19 cellular contexts compared by ENCODE assay signal in genomic region chr5:75885321-75885720, GRCh38.
"Had no signal": no experiment of that assay in that cellular context is flagged by ENCODE, and none has a peak within 500 bp of the region (broad histone marks: within the 10 kb centered on the region; RNA-seq: fewer than 3 reads in every experiment).

No MANE protein-coding gene starts in this region.

- H3K4me1 ChIP-seq: heart right ventricle, suprapubic skin, thyroid gland, upper lobe of left lung, uterus had no signal

- H3K4me1 Mint-ChIP-seq: naive thymus-derived CD8-positive, alpha-beta T cell; stimulated activated effector memory CD8-positive, alpha-beta T cell treated with anti-CD3 and anti-CD28 coated beads, Interleukin-12 subunit alpha, Interleukin-12 subunit beta, amount 100 ng/mL, for 72 hours had no signal

- H3K4me3 ChIP-seq: dorsolateral prefrontal cortex, heart right ventricle, mucosa of descending colon, ovary, suprapubic skin, thyroid gland, upper lobe of left lung, uterus had no signal

- H3K4me3 Mint-ChIP-seq: naive thymus-derived CD8-positive, alpha-beta T cell; stimulated activated effector memory CD8-positive, alpha-beta T cell treated with anti-CD3 and anti-CD28 coated beads, Interleukin-12 subunit alpha, Interleukin-12 subunit beta, amount 100 ng/mL, for 72 hours had no signal

- H3K36me3 Mint-ChIP-seq: stimulated activated effector memory CD8-positive, alpha-beta T cell treated with anti-CD3 and anti-CD28 coated beads, Interleukin-12 subunit alpha, Interleukin-12 subunit beta, amount 100 ng/mL, for 72 hours had no signal

- H3K27ac Mint-ChIP-seq: naive thymus-derived CD8-positive, alpha-beta T cell; stimulated activated effector memory CD8-positive, alpha-beta T cell treated with anti-CD3 and anti-CD28 coated beads, Interleukin-12 subunit alpha, Interleukin-12 subunit beta, amount 100 ng/mL, for 72 hours had no signal

- DNase-seq: cortex of kidney; dorsolateral prefrontal cortex; effector CD8-positive, alpha-beta T cell; heart right ventricle; mammary epithelial cell; mucosa of descending colon; naive thymus-derived CD8-positive, alpha-beta T cell; ovary; right cardiac atrium; small intestine; stimulated activated CD4-positive, alpha-beta T cell treated with anti-CD3 and anti-CD28 coated beads, Interleukin-2, amount 100 ng/mL, for 48 hours; stimulated activated CD8-positive, alpha-beta memory T cell treated with anti-CD3 and anti-CD28 coated beads, Interleukin-4, amount 100 ng/mL, for 48 hours; stimulated activated naive CD8-positive, alpha-beta T cell treated with anti-CD3 and anti-CD28 coated beads, Interleukin-15, Interleukin-2, amounts not matched to agents 100 U/mL and 50 U/mL, for 24 hours; thyroid gland; upper lobe of left lung; uterus had no signal

- H3K9me3 ChIP-seq: ovary, suprapubic skin, thyroid gland had no signal

- FAIRE-seq: frontal cortex, small intestine had no signal

- H3K27ac ChIP-seq: dorsolateral prefrontal cortex, heart right ventricle, ovary, suprapubic skin, upper lobe of left lung, uterus had no signal

- H3K36me3 ChIP-seq: heart right ventricle, ovary, suprapubic skin, thyroid gland, upper lobe of left lung, uterus had no signal

- H3K27me3 ChIP-seq: dorsolateral prefrontal cortex, heart right ventricle, ovary, suprapubic skin, thyroid gland, upper lobe of left lung, uterus had no signal
